Comparison of ENCODE assay signal across 22 cellular contexts in genomic region chr4:139129206-139129605, GRCh38.
"Had no signal": no experiment of that assay in that cellular context is flagged by ENCODE, and none has a peak within 500 bp of the region (broad histone marks: within the 10 kb centered on the region; RNA-seq: fewer than 3 reads in every experiment).

No MANE protein-coding gene starts in this region.

- H3K27ac Mint-ChIP-seq: activated naive CD4-positive, alpha-beta T cell treated with anti-CD3 and anti-CD28 coated beads, Interleukin-2, amount 10 ng/mL, durations not matched to agents 7 days and 5 days; activated naive CD8-positive, alpha-beta T cell treated with anti-CD3 and anti-CD28 coated beads, Interleukin-2, amount 50 U/mL, for 24 hours; naive thymus-derived CD8-positive, alpha-beta T cell had no signal

- H3K4me3 Mint-ChIP-seq: activated naive CD4-positive, alpha-beta T cell treated with anti-CD3 and anti-CD28 coated beads, Interleukin-2, amount 10 ng/mL, durations not matched to agents 7 days and 5 days; activated naive CD8-positive, alpha-beta T cell treated with anti-CD3 and anti-CD28 coated beads, Interleukin-2, amount 50 U/mL, for 24 hours; activated T-cell treated with anti-CD3 and anti-CD28 coated beads, Interleukin-2, amount 50 U/mL, for 4 hours; naive thymus-derived CD8-positive, alpha-beta T cell had no signal

- H3K4me1 Mint-ChIP-seq: activated naive CD4-positive, alpha-beta T cell treated with anti-CD3 and anti-CD28 coated beads, Interleukin-2, amount 10 ng/mL, durations not matched to agents 7 days and 5 days; activated naive CD8-positive, alpha-beta T cell treated with anti-CD3 and anti-CD28 coated beads, Interleukin-2, amount 50 U/mL, for 24 hours had no signal

- H3K36me3 ChIP-seq: pancreas, right lobe of liver had no signal

- H3K4me1 ChIP-seq: lower lobe of right lung, testis, upper lobe of right lung had no signal

- H3K4me3 ChIP-seq: esophagus squamous epithelium, lower lobe of right lung, pancreas, right lobe of liver, testis, upper lobe of right lung had no signal

- H3K27ac ChIP-seq: esophagus squamous epithelium, lower lobe of right lung, neutrophil, pancreas, right lobe of liver, testis, upper lobe of right lung had no signal

- H3K27me3 Mint-ChIP-seq: activated naive CD4-positive, alpha-beta T cell treated with anti-CD3 and anti-CD28 coated beads, Interleukin-2, amount 10 ng/mL, durations not matched to agents 7 days and 5 days; activated naive CD8-positive, alpha-beta T cell treated with anti-CD3 and anti-CD28 coated beads, Interleukin-2, amount 50 U/mL, for 24 hours had no signal

- H3K9me3 ChIP-seq: esophagus squamous epithelium, lower lobe of right lung, neutrophil, pancreas, right lobe of liver, testis, upper lobe of right lung had no signal

- H3K27me3 ChIP-seq: esophagus squamous epithelium, neutrophil, pancreas, right lobe of liver, testis, upper lobe of right lung had no signal

- FAIRE-seq: astrocyte, islet of Langerhans, pancreas, small intestine had no signal

- H3K9me3 Mint-ChIP-seq: activated naive CD4-positive, alpha-beta T cell treated with anti-CD3 and anti-CD28 coated beads, Interleukin-2, amount 10 ng/mL, durations not matched to agents 7 days and 5 days; activated naive CD8-positive, alpha-beta T cell treated with anti-CD3 and anti-CD28 coated beads, Interleukin-2, amount 50 U/mL, for 24 hours; activated T-cell treated with anti-CD3 and anti-CD28 coated beads, Interleukin-2, amount 50 U/mL, for 4 hours; naive thymus-derived CD8-positive, alpha-beta T cell had no signal

- DNase-seq: activated CD4-positive, alpha-beta T cell treated with anti-CD3 and anti-CD28 coated beads for 48 hours; activated CD4-positive, CD25-positive, alpha-beta regulatory T cell; activated CD8-positive, alpha-beta memory T cell treated with anti-CD3 and anti-CD28 coated beads, Interleukin-2, amount 50 U/mL, for 4 hours; activated naive CD4-positive, alpha-beta T cell treated with anti-CD3 and anti-CD28 coated beads, Interleukin-2, amount 10 ng/mL, durations not matched to agents 7 days and 5 days; activated naive CD8-positive, alpha-beta T cell treated with anti-CD3 and anti-CD28 coated beads, Interleukin-2, amount 50 U/mL, for 24 hours; activated T-cell treated with anti-CD3 and anti-CD28 coated beads, Interleukin-2, amount 50 U/mL, for 4 hours; dermis blood vessel endothelial cell; effector memory CD4-positive, alpha-beta T cell; esophagus squamous epithelium; hippocampal formation; lower lobe of right lung; naive thymus-derived CD8-positive, alpha-beta T cell; pancreas; right lobe of liver; small intestine; stimulated activated CD4-positive, alpha-beta T cell treated with anti-CD3 and anti-CD28 coated beads, Interleukin-15, amount 100 ng/mL, for 24 hours; stimulated activated CD4-positive, alpha-beta T cell treated with anti-CD3 and anti-CD28 coated beads, Interleukin-2, amount 100 ng/mL, for 48 hours; testis; upper lobe of right lung had no signal
